In genomic region chr1:177913762-177914540, GRCh38 we compare ENCODE assay signal across 9 cellular contexts. TPM values are rescaled to one million over a fixed set of nuclear protein-coding genes. Genes with fewer than 3 reads are reported as not detected.
DNase-seq lines count a peak whose midpoint lies in the region; ATAC-seq and TF ChIP-seq lines count a peak whose summit lies in the region.
"Had no signal": no experiment of that assay in that cellular context is flagged by ENCODE, and none has a peak within 500 bp of the region (broad histone marks: within the 10 kb centered on the region; RNA-seq: fewer than 3 reads in every experiment).

No MANE protein-coding gene starts in this region.

- no peaks in the 10 kb centered on the region for H3K36me3 Mint-ChIP-seq in nephron progenitor cell (ENCODE audit: low read depth)

- no peak overlapping the region for H3K27ac ChIP-seq in prostate gland

- H3K4me3 Mint-ChIP-seq in nephron progenitor cell: no peak overlapping the region

- H3K27ac Mint-ChIP-seq in nephron progenitor cell: no peak overlapping the region

- H3K9me3 ChIP-seq in prostate gland: no peaks in the 10 kb centered on the region
- H3K9me3 ChIP-seq: HAP-1 had no signal

- in situ Hi-C loops in T47D (cut with HindIII; ENCODE audit: low pct_unique_long_range_greater_than_20kb, low sequenced_read_pairs): no loop called here

- 48% methylated on average over 4 of the region's 4 CpGs for WGBS in prostate gland

- intact Hi-C loops in prostate gland (cut with DNase I): no loop called here

- H3K9me3 Mint-ChIP-seq in nephron progenitor cell: peaks cover 5% of the 10 kb centered on the region

- no peaks in the 10 kb centered on the region for H3K36me3 ChIP-seq in prostate gland
- H3K36me3 ChIP-seq: HAP-1 had no signal

- H3K4me1 ChIP-seq in prostate gland (replicated peaks): no peaks in the 10 kb centered on the region
- H3K4me1 ChIP-seq: HAP-1 had no signal

- peaks cover 2% of the 10 kb centered on the region for H3K27me3 ChIP-seq in prostate gland (replicated peaks; ENCODE audit: insufficient read depth)

- no peak for TF ChIP-seq POLR2A in prostate gland (IDR thresholded peaks at IDR 0.05)

- no peak overlapping the region for H3K4me3 ChIP-seq in prostate gland
- H3K4me3 ChIP-seq: HAP-1 had no signal

- peaks cover 37% of the 10 kb centered on the region for H3K27me3 Mint-ChIP-seq in nephron progenitor cell (ENCODE audit: low read depth, poor library complexity)

- TF ChIP-seq CTCF in nephron progenitor cell (IDR thresholded peaks at IDR 0.05): peak; percentile 44
- TF ChIP-seq CTCF in prostate gland (IDR thresholded peaks at IDR 0.05): no peak

- DNase-seq in EL (peak; percentile 42), NCI-H1694 (lab: John Stamatoyannopoulos, UW) (peak; percentile 42), T47D (ENCODE audit: low read depth in 1 of 2, low spot score in 1 of 2) (peak; percentile 37 to 50), nephron progenitor cell (peak; percentile 20), KG1 (lab: John Stamatoyannopoulos, UW) (no peak), prostate gland (ENCODE audit: low spot score) (no peak)
- DNase-seq in activated naive CD4-positive, alpha-beta T cell treated with anti-CD3 and anti-CD28 coated beads, Interleukin-2, amount 50 U/mL, for 16 hours: no peak

- no peak for ATAC-seq in HG03442 (IDR thresholded peaks at IDR 0.05; ENCODE audit: unreplicated experiment)

- no peaks in the 10 kb centered on the region for H3K4me1 Mint-ChIP-seq in nephron progenitor cell

RNA-seq across cellular contexts. Expression of gene SEC16B, which starts 55.9 kb away (rescaled TPM):
- 1 to 10 TPM; 2.7 to 3.2 TPM for total RNA-seq in prostate gland

Comparison
In these comparisons a context has a peak if more than half of its experiments do, and no peak if none do; other contexts are left out.
1. DNase-seq: peak in EL (single experiment), NCI-H1694 (single experiment), T47D (2 of 2) and nephron progenitor cell (single experiment); none in KG1 (single experiment), activated naive CD4-positive, alpha-beta T cell treated with anti-CD3 and anti-CD28 coated beads, Interleukin-2, amount 50 U/mL, for 16 hours (single experiment) and prostate gland (single experiment).